Comparison of ENCODE assay signal across 8 cellular contexts in genomic region chr12:8031872-8032241, GRCh38. TPM values are rescaled to one million over a fixed set of nuclear protein-coding genes. Genes with fewer than 3 reads are reported as not detected.
DNase-seq lines count a peak whose midpoint lies in the region; ATAC-seq and TF ChIP-seq lines count a peak whose summit lies in the region.

No MANE protein-coding gene starts in this region.

- peaks cover 51% of the 10 kb centered on the region for H3K4me1 Mint-ChIP-seq in CD14-positive monocyte

- TF ChIP-seq EP300 in neural cell (conservative IDR thresholded peaks at IDR 0.05; ENCODE audit: poor library complexity, severe bottlenecking): no peak

- no peak for DNase-seq in CD14-positive monocyte (ENCODE audit: low spot score)
- peak; percentile 18 for DNase-seq in NB4 (ENCODE audit: low read depth)
- DNase-seq in coronary artery (ENCODE audit: low spot score): no peak
- DNase-seq in stimulated activated naive CD4-positive, alpha-beta T cell treated with Interleukin-2 at 50 U/mL for 16 hours (lab: John Stamatoyannopoulos, UW): no peak
- DNase-seq in amniotic stem cell (lab: John Stamatoyannopoulos, UW): no peak

- H3F3A ChIP-seq in neural cell (ENCODE audit: insufficient read depth, low read length, poor library complexity, severe bottlenecking): peaks cover 5% of the 10 kb centered on the region

- no peaks in the 10 kb centered on the region for H3K27me3 ChIP-seq in neural cell (ENCODE audit: insufficient read depth, low read depth, low read length)

- ATAC-seq in HG03342 (IDR thresholded peaks at IDR 0.05; ENCODE audit: unreplicated experiment): no peak
- ATAC-seq in HG02840 (IDR thresholded peaks at IDR 0.05; ENCODE audit: low FRiP score, unreplicated experiment): no peak

- intact Hi-C loops in CD14-positive monocyte (cut with micrococcal nuclease): loop anchor here in 1 of 2 donors (10.0 kb wide), 1 partner anchor 203 kb away; no protein-coding TSS in a partner anchor

- H3K4me3 Mint-ChIP-seq in CD14-positive monocyte: peak overlapping the region; percentile 81 to 82

- peak overlapping the region; percentile 54 to 88 (median 84) for H3K27ac Mint-ChIP-seq in CD14-positive monocyte

- no peaks in the 10 kb centered on the region for H3K9me3 Mint-ChIP-seq in CD14-positive monocyte

- H3K27me3 Mint-ChIP-seq in CD14-positive monocyte (ENCODE audit: low read depth in 3 of 3): peaks cover 0 to 2% (median 0%) of the 10 kb centered on the region in 3 donors

- H2AFZ ChIP-seq in neural cell (ENCODE audit: low read depth, low read length): peak overlapping the region; percentile 10

- H3K36me3 ChIP-seq in neural cell (ENCODE audit: insufficient read depth, low read length): no peaks in the 10 kb centered on the region

- H3K27ac ChIP-seq in coronary artery: peak overlapping the region; percentile 93 to 96
- H3K27ac ChIP-seq in neural cell (ENCODE audit: low read length): peak overlapping the region; percentile 44

- H3K9ac ChIP-seq in neural cell (ENCODE audit: low read length): peak overlapping the region; percentile 93

- TF ChIP-seq POLR2A in NB4 (IDR thresholded peaks at IDR 0.05; ENCODE audit: extremely low read depth, insufficient read length): no peak

- no peak for TF ChIP-seq RAD21 in neural cell (conservative IDR thresholded peaks at IDR 0.05)

- no peaks in the 10 kb centered on the region for H3K9me2 ChIP-seq in neural cell (ENCODE audit: insufficient read depth, low read length)

- H3K36me3 Mint-ChIP-seq in CD14-positive monocyte: peaks cover 15 to 17% of the 10 kb centered on the region in 2 donors

- H3K79me2 ChIP-seq in neural cell (replicated peaks; ENCODE audit: insufficient read depth, low read length): peaks cover 8% of the 10 kb centered on the region

- H3K4me3 ChIP-seq in NB4 (ENCODE audit: low read depth, low read length) (peak overlapping the region; percentile 48), coronary artery (peak overlapping the region; percentile 87), neural cell (ENCODE audit: low read length) (peak overlapping the region; percentile 94)

- H4K20me1 ChIP-seq in neural cell (ENCODE audit: insufficient read depth): no peaks in the 10 kb centered on the region

- no peaks in the 10 kb centered on the region for H3K9me3 ChIP-seq in neural cell (ENCODE audit: low read length)

- TF ChIP-seq CTCF in CD14-positive monocyte (IDR thresholded peaks at IDR 0.05): no peak
- TF ChIP-seq CTCF in NB4 (IDR thresholded peaks at IDR 0.05; ENCODE audit: low read depth, low read length): no peak
- no peak for TF ChIP-seq CTCF in coronary artery (IDR thresholded peaks at IDR 0.05)
- TF ChIP-seq CTCF in neural cell (IDR thresholded peaks at IDR 0.05; ENCODE audit: poor library complexity, severe bottlenecking): no peak

- H3K4me2 ChIP-seq in neural cell (ENCODE audit: low read length): peak overlapping the region; percentile 73

TF ChIP-seq in neural cell, 6 proteins besides CTCF, POLR2A, EP300 and RAD21:
- no peak for TF ChIP-seq TAF1 (IDR thresholded peaks at IDR 0.05; ENCODE audit: low read depth)
- no peak for TF ChIP-seq MXI1 (conservative IDR thresholded peaks at IDR 0.05; ENCODE audit: poor library complexity, severe bottlenecking)
- no peak for TF ChIP-seq POLR2AphosphoS5 (IDR thresholded peaks at IDR 0.05)
- no peak for TF ChIP-seq REST (IDR thresholded peaks at IDR 0.05; ENCODE audit: borderline replicate concordance)
- TF ChIP-seq EZH2 (IDR thresholded peaks at IDR 0.05; ENCODE audit: borderline replicate concordance, insufficient read depth, low read length, poor library complexity, severe bottlenecking): no peak
- TF ChIP-seq SMC3 (conservative IDR thresholded peaks at IDR 0.05; ENCODE audit: poor library complexity): no peak

RNA-seq across cellular contexts. Expression of gene FOXJ2, which starts 0.7 kb away (rescaled TPM):
- polyA plus RNA-seq in CD14-positive monocyte (1 to 10 TPM; 4.9 to 7.4 TPM), neural cell (5.8 and 6.4 TPM in 2 replicates)
- 6.1 and 8.0 TPM in 2 replicates for polyA minus RNA-seq in neural cell

RNA-seq across cellular contexts. Expression of gene C3AR1, which starts 34.3 kb away (rescaled TPM):
- polyA plus RNA-seq in CD14-positive monocyte (100 to 1,000 TPM in 1 of 2 donors, 10 to 100 TPM in 1; 67.3 to 222 TPM), neural cell (not detected in 2 replicates)
- polyA minus RNA-seq in neural cell: not detected in 2 replicates

RNA-seq across cellular contexts. Expression of gene NECAP1, which starts 50.2 kb away (rescaled TPM):
- polyA plus RNA-seq in CD14-positive monocyte (10 to 100 TPM; 18.7 to 30.0 TPM), neural cell (297 and 331 TPM in 2 replicates)
- 282 and 371 TPM in 2 replicates for polyA minus RNA-seq in neural cell

Comparison
In these comparisons a context has a peak if more than half of its experiments do, and no peak if none do; other contexts are left out.
1. RNA of gene C3AR1, which starts 34.3 kb away (polyA plus RNA-seq): 67.3 to 222 TPM in CD14-positive monocyte; not detected in neural cell; every median in the first group is over 10 times any median in the second.
2. Peak in every context shown above with its lines, with median percentiles within 50 percentile points of each other: H3K4me3 ChIP-seq.